8 cellular contexts compared by ENCODE assay signal in genomic region chr12:13278249-13278787, GRCh38.
DNase-seq lines count a peak whose midpoint lies in the region; ATAC-seq and TF ChIP-seq lines count a peak whose summit lies in the region.

No MANE protein-coding gene starts in this region.

- H3K18ac ChIP-seq in neuronal stem cell (ENCODE audit: low read length): peak overlapping the region; percentile 80

- H3K4me2 ChIP-seq in neuronal stem cell (ENCODE audit: insufficient read depth, low read length, poor library complexity, severe bottlenecking): no peak overlapping the region

- H2BK12ac ChIP-seq in neuronal stem cell (ENCODE audit: low read length): no peak overlapping the region

- peak; percentile 93 for ATAC-seq in HG03354 (IDR thresholded peaks at IDR 0.05; ENCODE audit: poor library complexity, severe bottlenecking, unreplicated experiment)

- peaks cover 0 to 4% of the 10 kb centered on the region in 2 donors for H3K9me3 ChIP-seq in neuronal stem cell (replicated peaks in 1 of 2; ENCODE audit: control insufficient read depth in 2 of 2, insufficient read depth in 1 of 2, low read depth in 1 of 2, low read length in 2 of 2)
- H3K9me3 ChIP-seq in stomach: no peaks in the 10 kb centered on the region

- H3K14ac ChIP-seq in neuronal stem cell (ENCODE audit: low read length): no peak overlapping the region

- TF ChIP-seq EP300 in stomach (IDR thresholded peaks at IDR 0.05): no peak

- peaks cover 0 to 12% (median 0%) of the 10 kb centered on the region in 3 experiments for H3K27me3 ChIP-seq in neuronal stem cell (ENCODE audit: control insufficient read depth in 3 of 3, insufficient read depth in 3 of 3, low read depth in 1 of 3, low read length in 3 of 3)
- peaks cover 0 to 20% (median 11%) of the 10 kb centered on the region in 3 donors for H3K27me3 ChIP-seq in stomach

- H3K36me3 ChIP-seq in neuronal stem cell (replicated peaks in 1 of 2; ENCODE audit: control insufficient read depth in 2 of 2, insufficient read depth in 2 of 2, low read length in 2 of 2): no peaks in the 10 kb centered on the region
- H3K36me3 ChIP-seq in stomach: no peaks in the 10 kb centered on the region

- no peak overlapping the region for H3K9ac ChIP-seq in neuronal stem cell (ENCODE audit: low read depth, low read length, poor library complexity)

- H4K8ac ChIP-seq in neuronal stem cell (ENCODE audit: low read depth, low read length): peak overlapping the region; percentile 67

- H3K4me1 ChIP-seq in neuronal stem cell (ENCODE audit: control insufficient read depth in 2 of 2, insufficient read depth in 1 of 2, low read depth in 1 of 2, low read length in 2 of 2) (peaks cover 20 to 35% of the 10 kb centered on the region in 2 donors), stomach (peaks cover 0 to 13% (median 10%) of the 10 kb centered on the region in 4 donors)

- no peak for TF ChIP-seq POLR2A in stomach (IDR thresholded peaks at IDR 0.05)

- no peak overlapping the region for H4K91ac ChIP-seq in neuronal stem cell (ENCODE audit: low read depth, low read length, poor library complexity)

- H2BK120ac ChIP-seq in neuronal stem cell (ENCODE audit: low read depth, low read length): no peak overlapping the region

- H3K4me3 ChIP-seq in neuronal stem cell (ENCODE audit: low read length in 2 of 2) (peak overlapping the region in 1 of 2 donors; percentile 34), stomach (no peak overlapping the region)

- DNase-seq in SIG-M5 treated with dmso at 0.1 percent for 504 hours (lab: John Stamatoyannopoulos, UW; ENCODE audit: unreplicated experiment) (peak; percentile 20), SIG-M5 (lab: John Stamatoyannopoulos, UW) (no peak), OCI-M1 (lab: John Stamatoyannopoulos, UW) (peak; percentile 76), fibroblast of the conjunctiva (ENCODE audit: low read depth) (peak; percentile 36), neuronal stem cell (ENCODE audit: low spot score) (peak; percentile 80), stomach (peak; percentile 78)
- DNase-seq in activated T-helper 1 cell treated with anti-CD3 and anti-CD28 coated beads, Interleukin-2, amount 50 U/mL, for 16 hours (ENCODE audit: low read depth in 1 of 2, low spot score in 1 of 2): peak; percentile 36 to 37

- H3K4ac ChIP-seq in neuronal stem cell (ENCODE audit: low read length): no peak overlapping the region

- H3K79me1 ChIP-seq in neuronal stem cell (ENCODE audit: low read depth, low read length): no peaks in the 10 kb centered on the region

- peak overlapping the region; percentile 63 for H2BK5ac ChIP-seq in neuronal stem cell (ENCODE audit: low read length)

- H2BK15ac ChIP-seq in neuronal stem cell (ENCODE audit: low read length): peak overlapping the region; percentile 97

- no peak overlapping the region for H3K27ac ChIP-seq in neuronal stem cell (replicated peaks; ENCODE audit: low read length)
- no peak overlapping the region for H3K27ac ChIP-seq in stomach

- intact Hi-C loops in stomach (cut with DNase I; ENCODE audit: low total_unique reads): no loop called here

- peak overlapping the region; percentile 50 for H2AK5ac ChIP-seq in neuronal stem cell (ENCODE audit: low read depth, low read length)

- H2AFZ ChIP-seq in neuronal stem cell (ENCODE audit: low read length): peak overlapping the region; percentile 95

- peak overlapping the region; percentile 27 for H3K23ac ChIP-seq in neuronal stem cell (ENCODE audit: low read depth, low read length, poor library complexity)

- no CpG with 5 or more reads among the region's 32 CpGs for WGBS in neuronal stem cell (ENCODE audit: extremely low coverage in 2 of 2, insufficient read length in 2 of 2, insufficient replicate concordance in 1 of 2), 2 donors
- WGBS in stomach, 5 donors: 15 to 22% (median 18%) methylated on average over 25 to 32 of the region's 32 CpGs

- TF ChIP-seq CTCF in stomach (IDR thresholded peaks at IDR 0.05): peak in 5 of 7 experiments; percentile 54 to 98 (median 96)
